ENCODE assay signal across 24 cellular contexts in genomic region chr9:72818377-72818776, GRCh38.
"Had no signal": no experiment of that assay in that cellular context is flagged by ENCODE, and none has a peak within 500 bp of the region (broad histone marks: within the 10 kb centered on the region; RNA-seq: fewer than 3 reads in every experiment).

No MANE protein-coding gene starts in this region.

- H3K27ac ChIP-seq: left lung, lower lobe of right lung, ovary, right atrium auricular region, right lobe of liver, stomach, testis, thyroid gland, transverse colon, upper lobe of left lung, vagina had no signal

- H3K4me3 ChIP-seq: left lung, lower lobe of right lung, ovary, right atrium auricular region, right lobe of liver, stomach, testis, thyroid gland, transverse colon, upper lobe of left lung, vagina had no signal

- H3K4me1 ChIP-seq: left lung, lower lobe of right lung, right atrium auricular region, right lobe of liver, thyroid gland had no signal

- H3K27me3 ChIP-seq: left lung, ovary, right atrium auricular region, right lobe of liver, stomach, testis, thyroid gland, transverse colon, upper lobe of left lung, vagina had no signal

- H3K9me3 ChIP-seq: left lung, lower lobe of right lung, ovary, right atrium auricular region, right lobe of liver, stomach, testis, thyroid gland, transverse colon, upper lobe of left lung, vagina had no signal

- ATAC-seq: left cardiac atrium; left lung; lower lobe of right lung; natural killer cell; right lobe of liver; stimulated activated naive B cell treated with anti-CD40 and anti-IgM and Interleukin-4, amounts not matched to agents 10 μg/mL and 1 μg/mL and 100 μg/mL, for 72 hours; stimulated activated naive CD8-positive, alpha-beta T cell treated with anti-CD3 and anti-CD28 coated beads, Interleukin-15, Interleukin-2, amounts not matched to agents 100 U/mL and 50 U/mL, for 24 hours had no signal

- DNase-seq: islet precursor cell; left cardiac atrium; left lung; lower lobe of right lung; mammary epithelial cell; mesenchymal stem cell; naive B cell; natural killer cell; nephron progenitor cell; ovary; right lobe of liver; stimulated activated CD4-positive, alpha-beta T cell treated with anti-CD3 and anti-CD28 coated beads, Interleukin-12 subunit alpha, Interleukin-12 subunit beta, amount 100 ng/mL, for 4 hours; stimulated activated CD4-positive, alpha-beta T cell treated with anti-CD3 and anti-CD28 coated beads, Interleukin-15, amount 100 ng/mL, for 24 hours; stimulated activated CD4-positive, alpha-beta T cell treated with anti-CD3 and anti-CD28 coated beads, Interleukin-2, amount 100 ng/mL, for 24 hours; stimulated activated CD4-positive, alpha-beta T cell treated with anti-CD3 and anti-CD28 coated beads, Interleukin-4, amount 100 ng/mL, for 1 hour; stimulated activated naive B cell treated with anti-CD40 and anti-IgM and Interleukin-4, amounts not matched to agents 10 μg/mL and 1 μg/mL and 100 μg/mL, for 72 hours; stimulated activated naive CD8-positive, alpha-beta T cell treated with anti-CD3 and anti-CD28 coated beads, Interleukin-15, Interleukin-2, amounts not matched to agents 100 U/mL and 50 U/mL, for 24 hours; stomach; testis; thyroid gland; transverse colon; upper lobe of left lung had no signal

- H3K36me3 ChIP-seq: left lung, lower lobe of right lung, ovary, right atrium auricular region, right lobe of liver, stomach, thyroid gland, transverse colon, upper lobe of left lung, vagina had no signal
